8 cellular contexts compared by ENCODE assay signal in the genomic region with DNA sequence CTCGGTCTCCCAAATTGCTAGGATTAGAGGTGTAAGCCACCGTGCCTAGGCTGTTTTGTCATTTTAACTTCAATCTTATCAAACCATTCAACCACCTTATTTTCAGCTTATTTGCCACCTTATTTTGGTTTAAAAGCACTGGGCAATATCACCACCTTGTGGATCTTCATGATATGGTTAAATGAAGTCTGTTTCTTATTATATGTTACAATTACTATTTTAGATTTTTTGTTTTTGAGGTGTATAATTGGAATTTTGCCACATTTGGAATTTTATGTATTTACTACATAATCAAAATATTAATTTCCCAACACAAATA. TPM values are rescaled to one million over a fixed set of nuclear protein-coding genes. Genes with fewer than 3 reads are reported as not detected.
A peak's percentile ranks its signal among the peaks of the same experiment; 100 is the strongest.
DNase-seq lines count a peak whose midpoint lies in the region; ATAC-seq, FAIRE-seq and TF ChIP-seq lines count a peak whose summit lies in the region.

No MANE protein-coding gene starts in this region.

- H3K27me3 Mint-ChIP-seq in HFFc6 (ENCODE audit: insufficient read depth), result no peaks in the 10 kb centered on the region
- no peaks in the 10 kb centered on the region for H3K27me3 Mint-ChIP-seq in glutamatergic neuron (ENCODE audit: unreplicated experiment)

- H3K9me3 Mint-ChIP-seq in HFFc6 (no peaks in the 10 kb centered on the region), glutamatergic neuron (ENCODE audit: unreplicated experiment) (peaks cover 2% of the 10 kb centered on the region)

- H3K4me3 Mint-ChIP-seq in HFFc6 (no peak overlapping the region), glutamatergic neuron (ENCODE audit: unreplicated experiment) (no peak overlapping the region)

- no peaks in the 10 kb centered on the region for H3K4me1 ChIP-seq in RWPE2 (ENCODE audit: insufficient read depth, poor library complexity, severe bottlenecking)

- TF ChIP-seq CTCF in HFFc6 (IDR thresholded peaks at IDR 0.05), result peak; percentile 86
- peak; percentile 80 for TF ChIP-seq CTCF in RWPE2 (IDR thresholded peaks at IDR 0.05; ENCODE audit: poor library complexity, severe bottlenecking)
- peak; percentile 45 for TF ChIP-seq CTCF in glutamatergic neuron (IDR thresholded peaks at IDR 0.05; ENCODE audit: partially characterized antibody, unreplicated experiment)

- no peaks in the 10 kb centered on the region for H3K36me3 Mint-ChIP-seq in HFFc6 (ENCODE audit: low read depth)
- no peaks in the 10 kb centered on the region for H3K36me3 Mint-ChIP-seq in glutamatergic neuron (ENCODE audit: unreplicated experiment)

- no peaks in the 10 kb centered on the region for H3K27me3 ChIP-seq in RWPE2 (ENCODE audit: insufficient read depth, poor library complexity, severe bottlenecking)

- peak; percentile 48; the same call in 1 of the 3 replicates for ATAC-seq in RWPE2 (ENCODE audit: low read depth)
- no peak for ATAC-seq in GM21576 (IDR thresholded peaks at IDR 0.05; ENCODE audit: unreplicated experiment)
- no peak for ATAC-seq in GM18868 (IDR thresholded peaks at IDR 0.05; ENCODE audit: unreplicated experiment)

- H3K36me3 ChIP-seq in RWPE2 (ENCODE audit: low read depth), result no peaks in the 10 kb centered on the region

- DNase-seq in ACHN (peak; percentile 71), HFFc6 (peak; percentile 54), RWPE2 (ENCODE audit: low spot score) (no peak), glutamatergic neuron (no peak), frontal cortex (ENCODE audit: low spot score in 2 of 2) (no peak), NCI-H510A treated with DMSO at 0.1 percent for 48 hours (lab: John Stamatoyannopoulos, UW) (no peak)

- peaks cover 12% of the 10 kb centered on the region for H3K4me1 Mint-ChIP-seq in HFFc6 (ENCODE audit: low read depth)
- H3K4me1 Mint-ChIP-seq in glutamatergic neuron (ENCODE audit: low read depth, unreplicated experiment), result no peaks in the 10 kb centered on the region

- in situ Hi-C loops in ACHN (cut with HindIII; ENCODE audit: low pct_ligation_motif_present, low pct_unique_long_range_greater_than_20kb, low sequenced_read_pairs), result no loop called here

- no peak overlapping the region for H3K4me3 ChIP-seq in RWPE2 (ENCODE audit: severe bottlenecking)

- FAIRE-seq in frontal cortex (lab: Jason Lieb, UNC), result no peak

- H3K27ac Mint-ChIP-seq in HFFc6 (peak overlapping the region; percentile 47), glutamatergic neuron (ENCODE audit: unreplicated experiment) (no peak overlapping the region)

- H3K27ac ChIP-seq in RWPE2 (ENCODE audit: poor library complexity, severe bottlenecking), result no peak overlapping the region

- no peaks in the 10 kb centered on the region for H3K9me3 ChIP-seq in RWPE2 (ENCODE audit: severe bottlenecking)

RNA-seq across cellular contexts. Expression of a gene that starts 43.8 kb away (rescaled TPM):
- 10 to 100 TPM; 41.1 to 66.1 (median 55.8) TPM for total RNA-seq in HFFc6 (2021; fragmentation: NEBNext Ultra II Directional; extraction: Animal tissue kit (Norgen Biotek cat#: 25700))
- total RNA-seq in glutamatergic neuron (ENCODE audit: unreplicated experiment), result 11.2 TPM
- 68.5 TPM for total RNA-seq in frontal cortex

Comparison
In these comparisons a context has a peak if more than half of its experiments do, and no peak if none do; other contexts are left out.
1. DNase-seq: peak in ACHN (single experiment) and HFFc6 (single experiment); none in RWPE2 (single experiment), glutamatergic neuron (single experiment), frontal cortex (0 of 2) and NCI-H510A treated with DMSO at 0.1 percent for 48 hours (single experiment).
2. Peak in every context shown above with its lines, with median percentiles within 50 percentile points of each other: CTCF ChIP-seq.